Comparison of ENCODE assay signal across 28 cellular contexts in genomic region chr9:124228516-124228915, GRCh38.
"Had no signal": no experiment of that assay in that cellular context is flagged by ENCODE, and none has a peak within 500 bp of the region (broad histone marks: within the 10 kb centered on the region; RNA-seq: fewer than 3 reads in every experiment).

No MANE protein-coding gene starts in this region.

- H3K4me3 ChIP-seq: coronary artery, esophagus squamous epithelium, heart right ventricle, left lung, lower lobe of right lung, pancreas, right lobe of liver, smooth muscle cell, suprapubic skin, transverse colon, vagina had no signal

- H3K27me3 ChIP-seq: esophagus squamous epithelium, left lung, neutrophil, pancreas, right lobe of liver, suprapubic skin, transverse colon, vagina had no signal

- H3K36me3 ChIP-seq: esophagus squamous epithelium, heart right ventricle, left lung, lower lobe of right lung, neutrophil, pancreas, right lobe of liver, suprapubic skin, transverse colon, vagina had no signal

- DNase-seq: dermis blood vessel endothelial cell; effector memory CD4-positive, alpha-beta T cell; esophagus squamous epithelium; foreskin melanocyte; glutamatergic neuron; heart right ventricle; hippocampal formation; left cardiac atrium; lower lobe of right lung; natural killer cell; retina; stimulated activated CD4-positive, alpha-beta T cell treated with anti-CD3 and anti-CD28 coated beads, Interleukin-12 subunit alpha, Interleukin-12 subunit beta, amount 100 ng/mL, for 4 hours; stimulated activated CD4-positive, alpha-beta T cell treated with anti-CD3 and anti-CD28 coated beads, Interleukin-1b, Interleukin-23, amount 100 ng/mL, for 48 hours; stimulated activated CD4-positive, alpha-beta T cell treated with anti-CD3 and anti-CD28 coated beads, Interleukin-4, amount 100 ng/mL, for 1 hour; stimulated activated CD8-positive, alpha-beta memory T cell treated with anti-CD3 and anti-CD28 coated beads, Interleukin-4, amount 100 ng/mL, for 48 hours; stimulated activated naive CD4-positive, alpha-beta T cell; stimulated activated naive CD8-positive, alpha-beta T cell treated with anti-CD3 and anti-CD28 coated beads, Interleukin-15, amount 100 ng/mL, for 72 hours; transverse colon had no signal

- H3K9me3 ChIP-seq: esophagus squamous epithelium, heart right ventricle, left lung, lower lobe of right lung, neutrophil, pancreas, right lobe of liver, suprapubic skin, transverse colon, vagina had no signal

- FAIRE-seq: endometrium, islet of Langerhans, pancreas had no signal

- H3K4me2 ChIP-seq: smooth muscle cell had no signal

- H3K4me1 ChIP-seq: vagina had no signal

- H3K27ac ChIP-seq: coronary artery, esophagus squamous epithelium, heart right ventricle, left lung, lower lobe of right lung, neutrophil, pancreas, right lobe of liver, suprapubic skin, transverse colon, vagina had no signal

- ATAC-seq: heart right ventricle; left cardiac atrium; left lung; lower lobe of right lung; natural killer cell; pancreas; right lobe of liver; stimulated activated naive CD8-positive, alpha-beta T cell treated with anti-CD3 and anti-CD28 coated beads, Interleukin-15, amount 100 ng/mL, for 72 hours had no signal
